1 cellular context compared by ENCODE assay signal in genomic region chr1:244834596-244835275, GRCh38.
TF ChIP-seq lines count a peak whose summit lies in the region.

No MANE protein-coding gene starts in this region.

TF ChIP-seq in K562, 482 proteins besides CTCF, POLR2A, EP300 and RAD21 (continued from another document and continues in another):
- TF ChIP-seq ZNF384 (IDR thresholded peaks at IDR 0.05; ENCODE audit: low read depth, low read length), result peak; percentile 22; the same call in 1 of the 2 replicates
- peak; percentile 74; the same call in 1 of the 2 replicates for TF ChIP-seq SMAD3 (CRISPR knock-in tag; conservative IDR thresholded peaks at IDR 0.05)
- TF ChIP-seq ETV1 (tag; conservative IDR thresholded peaks at IDR 0.05; ENCODE audit: low read depth), result peak; percentile 92
- TF ChIP-seq TEAD4 (IDR thresholded peaks at IDR 0.05; ENCODE audit: low read length), result peak; percentile 62
- TF ChIP-seq TEAD4 (CRISPR knock-in tag; IDR thresholded peaks at IDR 0.05; ENCODE audit: borderline replicate concordance), result peak; percentile 36; the same call in 1 of the 2 replicates
- TF ChIP-seq ZBTB43 (CRISPR knock-in tag; IDR thresholded peaks at IDR 0.05), result peak; percentile 86
- peak; percentile 95 for TF ChIP-seq AFF4 (CRISPR knock-in tag; IDR thresholded peaks at IDR 0.05)
- TF ChIP-seq GABPB2 (CRISPR knock-in tag; conservative IDR thresholded peaks at IDR 0.05), result 0 out of 2 replicates have a peak, but pooled peaks have one; percentile 38
- 0 out of 2 replicates have a peak, but pooled peaks have one; percentile 91 for TF ChIP-seq ZNF830 (CRISPR knock-in tag; IDR thresholded peaks at IDR 0.05)
- TF ChIP-seq ZNF274 (IDR thresholded peaks at IDR 0.05; ENCODE audit: borderline replicate concordance, low read depth, low read length), result no peak
- TF ChIP-seq NRF1 (conservative IDR thresholded peaks at IDR 0.05 in 1 of 2, IDR thresholded peaks at IDR 0.05 in 1 of 2), result peak; percentile 77 to 84
- TF ChIP-seq, protein P1, sequence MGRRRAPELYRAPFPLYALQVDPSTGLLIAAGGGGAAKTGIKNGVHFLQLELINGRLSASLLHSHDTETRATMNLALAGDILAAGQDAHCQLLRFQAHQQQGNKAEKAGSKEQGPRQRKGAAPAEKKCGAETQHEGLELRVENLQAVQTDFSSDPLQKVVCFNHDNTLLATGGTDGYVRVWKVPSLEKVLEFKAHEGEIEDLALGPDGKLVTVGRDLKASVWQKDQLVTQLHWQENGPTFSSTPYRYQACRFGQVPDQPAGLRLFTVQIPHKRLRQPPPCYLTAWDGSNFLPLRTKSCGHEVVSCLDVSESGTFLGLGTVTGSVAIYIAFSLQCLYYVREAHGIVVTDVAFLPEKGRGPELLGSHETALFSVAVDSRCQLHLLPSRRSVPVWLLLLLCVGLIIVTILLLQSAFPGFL (CRISPR knock-in tag; IDR thresholded peaks at IDR 0.05), result no peak
- TF ChIP-seq ETV6 (IDR thresholded peaks at IDR 0.05; ENCODE audit: borderline replicate concordance in 1 of 2, low read depth in 2 of 2, low read length in 1 of 2), result no peak
- peak; percentile 95; the same call in 1 of the 2 replicates for TF ChIP-seq ETV6 (CRISPR knock-in tag; IDR thresholded peaks at IDR 0.05; ENCODE audit: borderline replicate concordance)
- TF ChIP-seq ZNF695 (CRISPR knock-in tag; IDR thresholded peaks at IDR 0.05), result no peak
- TF ChIP-seq ZNF175 (CRISPR knock-in tag; IDR thresholded peaks at IDR 0.05; ENCODE audit: low read depth), result 0 out of 2 replicates have a peak, but pooled peaks have one; percentile 12
- TF ChIP-seq, protein P2, sequence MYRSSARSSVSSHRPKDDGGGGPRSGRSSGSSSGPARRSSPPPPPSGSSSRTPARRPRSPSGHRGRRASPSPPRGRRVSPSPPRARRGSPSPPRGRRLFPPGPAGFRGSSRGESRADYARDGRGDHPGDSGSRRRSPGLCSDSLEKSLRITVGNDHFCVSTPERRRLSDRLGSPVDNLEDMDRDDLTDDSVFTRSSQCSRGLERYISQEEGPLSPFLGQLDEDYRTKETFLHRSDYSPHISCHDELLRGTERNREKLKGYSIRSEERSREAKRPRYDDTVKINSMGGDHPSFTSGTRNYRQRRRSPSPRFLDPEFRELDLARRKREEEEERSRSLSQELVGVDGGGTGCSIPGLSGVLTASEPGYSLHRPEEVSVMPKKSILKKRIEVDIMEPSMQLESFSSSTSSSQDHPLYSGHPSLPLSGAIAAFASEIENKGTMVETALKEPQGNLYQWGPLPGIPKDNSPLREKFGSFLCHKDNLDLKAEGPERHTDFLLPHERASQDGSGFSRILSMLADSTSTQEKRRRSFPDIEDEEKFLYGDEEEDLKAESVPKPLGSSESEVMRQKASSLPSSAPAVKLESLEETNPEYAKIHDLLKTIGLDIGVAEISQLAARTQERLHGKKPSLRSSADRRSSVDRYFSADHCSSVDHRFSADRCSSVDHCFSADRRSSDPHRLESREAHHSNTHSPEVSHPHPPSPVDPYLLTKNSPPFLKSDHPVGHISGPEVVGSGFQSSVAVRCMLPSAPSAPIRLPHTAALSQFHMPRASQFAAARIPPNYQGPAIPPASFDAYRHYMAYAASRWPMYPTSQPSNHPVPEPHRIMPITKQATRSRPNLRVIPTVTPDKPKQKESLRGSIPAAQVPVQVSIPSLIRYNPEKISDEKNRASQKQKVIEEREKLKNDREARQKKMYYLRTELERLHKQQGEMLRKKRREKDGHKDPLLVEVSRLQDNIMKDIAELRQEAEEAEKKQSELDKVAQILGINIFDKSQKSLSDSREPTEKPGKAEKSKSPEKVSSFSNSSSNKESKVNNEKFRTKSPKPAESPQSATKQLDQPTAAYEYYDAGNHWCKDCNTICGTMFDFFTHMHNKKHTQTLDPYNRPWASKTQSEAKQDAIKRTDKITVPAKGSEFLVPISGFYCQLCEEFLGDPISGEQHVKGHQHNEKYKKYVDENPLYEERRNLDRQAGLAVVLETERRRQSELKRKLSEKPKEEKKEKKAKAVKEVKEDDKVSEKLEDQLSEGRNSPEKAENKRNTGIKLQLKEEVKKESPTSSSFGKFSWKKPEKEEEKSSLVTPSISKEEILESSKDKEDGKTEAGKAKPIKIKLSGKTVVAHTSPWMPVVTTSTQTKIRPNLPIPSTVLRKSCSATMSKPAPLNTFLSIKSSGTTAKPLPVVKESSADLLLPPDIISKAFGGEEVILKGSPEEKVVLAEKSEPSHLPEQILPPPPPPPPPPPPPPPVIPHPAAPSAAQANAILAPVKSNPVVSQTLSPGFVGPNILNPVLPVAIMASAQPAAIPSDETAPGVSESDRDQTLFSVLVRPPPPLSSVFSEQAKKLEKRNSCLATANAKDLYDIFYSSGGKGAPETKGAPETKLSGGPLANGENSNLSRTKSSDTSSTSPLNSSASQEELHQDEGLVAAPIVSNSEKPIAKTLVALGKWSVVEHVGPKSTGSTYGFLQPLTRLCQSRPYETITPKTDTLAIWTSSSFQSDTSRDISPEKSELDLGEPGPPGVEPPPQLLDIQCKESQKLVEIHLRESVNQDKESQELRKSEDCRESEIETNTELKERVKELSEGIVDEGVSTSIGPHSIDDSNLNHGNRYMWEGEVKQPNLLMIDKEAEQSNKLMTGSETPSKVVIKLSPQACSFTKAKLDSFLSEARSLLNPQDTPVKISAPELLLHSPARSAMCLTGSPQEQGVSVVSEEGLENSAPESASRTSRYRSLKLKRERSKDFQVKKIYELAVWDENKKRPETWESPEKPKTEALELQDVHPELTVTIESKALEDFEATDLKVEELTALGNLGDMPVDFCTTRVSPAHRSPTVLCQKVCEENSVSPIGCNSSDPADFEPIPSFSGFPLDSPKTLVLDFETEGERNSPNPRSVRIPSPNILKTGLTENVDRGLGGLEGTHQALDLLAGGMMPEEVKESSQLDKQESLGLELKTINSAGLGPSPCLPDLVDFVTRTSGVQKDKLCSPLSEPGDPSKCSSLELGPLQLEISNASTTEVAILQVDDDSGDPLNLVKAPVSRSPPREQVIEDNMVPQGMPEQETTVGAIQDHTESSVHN (IDR thresholded peaks at IDR 0.05; ENCODE audit: borderline replicate concordance in 1 of 2, low read depth in 1 of 2), result peak in 1 of 2 experiments; percentile 52; a peak in 1 of 4 replicates
- peak; percentile 100 for TF ChIP-seq ZBTB7A (IDR thresholded peaks at IDR 0.05; ENCODE audit: borderline replicate concordance, control insufficient read depth, low read depth, low read length)
- peak; percentile 84 for TF ChIP-seq KLF13 (tag; IDR thresholded peaks at IDR 0.05; ENCODE audit: borderline replicate concordance, low read depth)
- TF ChIP-seq, protein P3, sequence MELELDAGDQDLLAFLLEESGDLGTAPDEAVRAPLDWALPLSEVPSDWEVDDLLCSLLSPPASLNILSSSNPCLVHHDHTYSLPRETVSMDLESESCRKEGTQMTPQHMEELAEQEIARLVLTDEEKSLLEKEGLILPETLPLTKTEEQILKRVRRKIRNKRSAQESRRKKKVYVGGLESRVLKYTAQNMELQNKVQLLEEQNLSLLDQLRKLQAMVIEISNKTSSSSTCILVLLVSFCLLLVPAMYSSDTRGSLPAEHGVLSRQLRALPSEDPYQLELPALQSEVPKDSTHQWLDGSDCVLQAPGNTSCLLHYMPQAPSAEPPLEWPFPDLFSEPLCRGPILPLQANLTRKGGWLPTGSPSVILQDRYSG (tag; conservative IDR thresholded peaks at IDR 0.05; ENCODE audit: low read depth), result peak; percentile 85
- peak in 1 of 2 experiments; percentile 9; a peak in 1 of 4 replicates for TF ChIP-seq TRIM24 (IDR thresholded peaks at IDR 0.05)
- TF ChIP-seq, protein P4, sequence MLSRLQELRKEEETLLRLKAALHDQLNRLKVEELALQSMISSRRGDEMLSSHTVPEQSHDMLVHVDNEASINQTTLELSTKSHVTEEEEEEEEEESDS (CRISPR knock-in tag; IDR thresholded peaks at IDR 0.05), result no peak
- TF ChIP-seq SIX5 (IDR thresholded peaks at IDR 0.05; ENCODE audit: borderline replicate concordance in 1 of 2, insufficient read depth in 1 of 2, low read depth in 1 of 2, low read length in 2 of 2), result no peak
- TF ChIP-seq, protein P5, sequence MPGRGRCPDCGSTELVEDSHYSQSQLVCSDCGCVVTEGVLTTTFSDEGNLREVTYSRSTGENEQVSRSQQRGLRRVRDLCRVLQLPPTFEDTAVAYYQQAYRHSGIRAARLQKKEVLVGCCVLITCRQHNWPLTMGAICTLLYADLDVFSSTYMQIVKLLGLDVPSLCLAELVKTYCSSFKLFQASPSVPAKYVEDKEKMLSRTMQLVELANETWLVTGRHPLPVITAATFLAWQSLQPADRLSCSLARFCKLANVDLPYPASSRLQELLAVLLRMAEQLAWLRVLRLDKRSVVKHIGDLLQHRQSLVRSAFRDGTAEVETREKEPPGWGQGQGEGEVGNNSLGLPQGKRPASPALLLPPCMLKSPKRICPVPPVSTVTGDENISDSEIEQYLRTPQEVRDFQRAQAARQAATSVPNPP (IDR thresholded peaks at IDR 0.05; ENCODE audit: borderline replicate concordance, insufficient read depth, insufficient read length), result no peak
- TF ChIP-seq CAMTA2 (CRISPR knock-in tag; conservative IDR thresholded peaks at IDR 0.05), result 0 out of 2 replicates have a peak, but pooled peaks have one; percentile 14
- TF ChIP-seq TAF9B (IDR thresholded peaks at IDR 0.05; ENCODE audit: partially characterized antibody), result peak; percentile 45
- no peak for TF ChIP-seq PTRF (tag; IDR thresholded peaks at IDR 0.05)
- TF ChIP-seq PBX2 (CRISPR knock-in tag; IDR thresholded peaks at IDR 0.05; ENCODE audit: low read depth), result no peak
- TF ChIP-seq PBX2 (tag; conservative IDR thresholded peaks at IDR 0.05; ENCODE audit: low read depth), result 0 out of 2 replicates have a peak, but pooled peaks have one; percentile 18
- TF ChIP-seq ZNF766 (CRISPR knock-in tag; conservative IDR thresholded peaks at IDR 0.05), result peak; percentile 59
- no peak for TF ChIP-seq ATF1 (CRISPR knock-in tag; IDR thresholded peaks at IDR 0.05)
- peak; percentile 91 for TF ChIP-seq ATF1 (tag; IDR thresholded peaks at IDR 0.05)
- peak; percentile 94 for TF ChIP-seq GATAD2B (IDR thresholded peaks at IDR 0.05; ENCODE audit: borderline replicate concordance)
- peak in 1 of 2 experiments; percentile 74; a peak in 1 of 4 replicates for TF ChIP-seq FOXA3 (CRISPR knock-in tag; conservative IDR thresholded peaks at IDR 0.05 in 1 of 2, IDR thresholded peaks at IDR 0.05 in 1 of 2)
- TF ChIP-seq FOXK1 (CRISPR knock-in tag; IDR thresholded peaks at IDR 0.05; ENCODE audit: borderline replicate concordance), result peak; percentile 96
- TF ChIP-seq NKRF (IDR thresholded peaks at IDR 0.05; ENCODE audit: borderline replicate concordance), result peak; percentile 43; the same call in 1 of the 2 replicates
